Comparison of ENCODE assay signal across 8 cellular contexts in genomic region chr13:46179576-46180368, GRCh38. TPM values are rescaled to one million over a fixed set of nuclear protein-coding genes. Genes with fewer than 3 reads are reported as not detected.
DNase-seq lines count a peak whose midpoint lies in the region; ATAC-seq, FAIRE-seq and TF ChIP-seq lines count a peak whose summit lies in the region.

No MANE protein-coding gene starts in this region.

- POLR2A ChIA-PET in HEK293 (lab: Yijun Ruan, JAX) = no interaction called here

- intact Hi-C loops in activated CD4-positive, alpha-beta T cell treated with anti-CD3 and anti-CD28 coated beads, Interleukin-2, amount 10 ng/mL, durations not matched to agents 24 days and 14 days (cut with micrococcal nuclease) = loop anchor here (1.0 to 5.0 kb wide), 6 partner anchors 15 to 837 kb away; partner anchors contain the start of genes LRCH1 and TPT1
- intact Hi-C loops in cardiac septum (cut with DNase I) = no loop called here

- no peaks in the 10 kb centered on the region for H3K9me3 Mint-ChIP-seq in activated CD4-positive, alpha-beta T cell treated with anti-CD3 and anti-CD28 coated beads, Interleukin-2, amount 10 ng/mL, durations not matched to agents 24 days and 14 days

- H3K27ac ChIP-seq in HEK293 (ENCODE audit: extremely low read depth, low read depth, low read length) = no peak overlapping the region

- CTCF ChIA-PET in HEK293 (lab: Yijun Ruan, JAX) = no interaction called here

- ATAC-seq in GM18502 (IDR thresholded peaks at IDR 0.05; ENCODE audit: poor library complexity, unreplicated experiment) = no peak
- no peak for ATAC-seq in HG03025 (IDR thresholded peaks at IDR 0.05; ENCODE audit: low FRiP score, unreplicated experiment)
- no peak for ATAC-seq in HG03280 (IDR thresholded peaks at IDR 0.05; ENCODE audit: unreplicated experiment)

- H3K4me3 ChIP-seq in HEK293 (ENCODE audit: low read depth, low read length) = peak overlapping the region; percentile 58

- no peaks in the 10 kb centered on the region for H3K9me3 ChIP-seq in HEK293 (ENCODE audit: control insufficient read depth, insufficient read depth, low read depth, low read length)

- peak overlapping the region; percentile 94 for H3K4me3 Mint-ChIP-seq in activated CD4-positive, alpha-beta T cell treated with anti-CD3 and anti-CD28 coated beads, Interleukin-2, amount 10 ng/mL, durations not matched to agents 24 days and 14 days

- peaks cover 1% of the 10 kb centered on the region for H3K27me3 Mint-ChIP-seq in activated CD4-positive, alpha-beta T cell treated with anti-CD3 and anti-CD28 coated beads, Interleukin-2, amount 10 ng/mL, durations not matched to agents 24 days and 14 days

- peaks cover 51% of the 10 kb centered on the region for H3K36me3 Mint-ChIP-seq in activated CD4-positive, alpha-beta T cell treated with anti-CD3 and anti-CD28 coated beads, Interleukin-2, amount 10 ng/mL, durations not matched to agents 24 days and 14 days (ENCODE audit: low read depth)

- peaks cover 65% of the 10 kb centered on the region for H3K4me1 Mint-ChIP-seq in activated CD4-positive, alpha-beta T cell treated with anti-CD3 and anti-CD28 coated beads, Interleukin-2, amount 10 ng/mL, durations not matched to agents 24 days and 14 days

- peak overlapping the region; percentile 93 for H3K27ac Mint-ChIP-seq in activated CD4-positive, alpha-beta T cell treated with anti-CD3 and anti-CD28 coated beads, Interleukin-2, amount 10 ng/mL, durations not matched to agents 24 days and 14 days

- FAIRE-seq in HTR-8/SVneo (lab: Jason Lieb, UNC) = no peak

- H3K4me1 ChIP-seq in HEK293 (ENCODE audit: control insufficient read depth, insufficient read depth, low read length) = no peaks in the 10 kb centered on the region; the same call in 1 of the 2 replicates

- peak; percentile 93 for DNase-seq in activated CD4-positive, alpha-beta T cell treated with anti-CD3 and anti-CD28 coated beads, Interleukin-2, amount 10 ng/mL, durations not matched to agents 24 days and 14 days
- DNase-seq in cardiac septum (ENCODE audit: low spot score) = peak; percentile 81
- DNase-seq in stimulated activated CD4-positive, alpha-beta T cell treated with anti-CD3 and anti-CD28 coated beads, TNF-alpha, amount 100 ng/mL, for 48 hours (ENCODE audit: low read depth in 3 of 3) = peak in 2 of 3 donors; percentile 67 to 80
- DNase-seq in HTR-8/SVneo (ENCODE audit: insufficient read length, low spot score) = no peak

- TF ChIP-seq CTCF in HEK293 (tag by site-specific recombination; IDR thresholded peaks at IDR 0.05) = no peak

- no peaks in the 10 kb centered on the region for H3K36me3 ChIP-seq in HEK293 (ENCODE audit: control insufficient read depth in 2 of 2, insufficient read depth in 1 of 2, low read length in 2 of 2)

TF ChIP-seq in HEK293, 187 proteins besides CTCF, POLR2A, EP300 and RAD21:
- TF ChIP-seq ZNF596 (tag by site-specific recombination; IDR thresholded peaks at IDR 0.05) (peak; percentile 65), ZNF645 (tag by site-specific recombination; IDR thresholded peaks at IDR 0.05) (no peak)
TF ChIP-seq in HEK293: peak in this region for 1.

RNA-seq across cellular contexts. Expression of gene LCP1, which starts 2.2 kb away (rescaled TPM):
- 758 and 792 TPM in 2 replicates for total RNA-seq in activated CD4-positive, alpha-beta T cell treated with anti-CD3 and anti-CD28 coated beads, Interleukin-2, amount 10 ng/mL, durations not matched to agents 24 days and 14 days
- 13.2 TPM for total RNA-seq in cardiac septum

RNA-seq across cellular contexts. Expression of gene LRRC63, which starts 32.0 kb away (rescaled TPM):
- total RNA-seq in activated CD4-positive, alpha-beta T cell treated with anti-CD3 and anti-CD28 coated beads, Interleukin-2, amount 10 ng/mL, durations not matched to agents 24 days and 14 days = 0.26 and 0.40 TPM in 2 replicates
- not detected for total RNA-seq in cardiac septum

Comparison
In these comparisons a context has a peak if more than half of its experiments do, and no peak if none do; other contexts are left out.
1. RNA of gene LCP1, which starts 2.2 kb away (total RNA-seq): 758 to 792 TPM in activated CD4-positive, alpha-beta T cell treated with anti-CD3 and anti-CD28 coated beads, Interleukin-2, amount 10 ng/mL, durations not matched to agents 24 days and 14 days; 13.2 TPM in cardiac septum (single experiment); every median in the first group is over 10 times any median in the second.